In the genomic region with DNA sequence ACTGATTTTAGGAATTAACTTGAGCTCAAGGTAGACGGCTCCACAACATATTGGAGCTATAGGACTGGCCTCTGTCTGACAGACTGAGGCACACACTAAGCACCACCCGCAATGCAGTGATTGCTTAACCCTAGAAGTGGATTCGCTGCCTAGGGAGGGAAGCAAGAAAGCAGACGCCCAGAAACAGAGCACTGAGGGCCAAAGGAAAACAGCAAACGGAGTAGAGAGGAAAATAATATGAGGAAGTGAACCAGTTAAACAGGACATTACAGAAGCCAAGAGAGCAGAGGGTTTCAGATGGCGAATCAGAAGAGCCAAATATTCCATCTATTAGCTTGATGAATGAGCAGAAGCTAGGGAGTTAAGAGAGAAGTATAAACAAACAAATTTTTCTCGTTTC, we compare ENCODE assay signal across 17 cellular contexts.
DNase-seq lines count a peak whose midpoint lies in the region; ATAC-seq, FAIRE-seq and TF ChIP-seq lines count a peak whose summit lies in the region.
"Had no signal": no experiment of that assay in that cellular context is flagged by ENCODE, and none has a peak within 500 bp of the region (broad histone marks: within the 10 kb centered on the region; RNA-seq: fewer than 3 reads in every experiment).

No MANE protein-coding gene starts in this region.

- H3K9me3 ChIP-seq in heart left ventricle (peaks cover 0 to 12% (median 0%) of the 10 kb centered on the region in 12 donors), mucosa of descending colon (no peaks in the 10 kb centered on the region)
- no peaks in the 10 kb centered on the region for H3K9me3 ChIP-seq in CD8-positive, alpha-beta T cell (ENCODE audit: low read length)

- no peaks in the 10 kb centered on the region for H3K27me3 ChIP-seq in heart left ventricle
- no peaks in the 10 kb centered on the region for H3K27me3 ChIP-seq in CD8-positive, alpha-beta T cell (ENCODE audit: insufficient read depth, low read length)

- peaks cover 10% of the 10 kb centered on the region for H3K36me3 Mint-ChIP-seq in CD8-positive, alpha-beta T cell

- POLR2A ChIA-PET in CD8-positive, alpha-beta T cell (lab: Charles Lee): no interaction called here

- H3K4me3 Mint-ChIP-seq in CD8-positive, alpha-beta T cell: no peak overlapping the region
- H3K4me3 Mint-ChIP-seq: activated CD4-positive, alpha-beta T cell treated with anti-CD3 and anti-CD28 coated beads, Interleukin-2, amount 10 ng/mL, durations not matched to agents 24 days and 14 days; activated naive CD4-positive, alpha-beta T cell treated with anti-CD3 and anti-CD28 coated beads for 36 hours had no signal

- WGBS in heart left ventricle, 4 donors: 57 to 70% (median 66%) methylated on average over 7 of the region's 7 CpGs

- H3K4me1 ChIP-seq in heart left ventricle (peaks cover 0 to 19% (median 0%) of the 10 kb centered on the region in 12 donors), mucosa of descending colon (ENCODE audit: low read depth) (no peaks in the 10 kb centered on the region)
- H3K4me1 ChIP-seq in CD8-positive, alpha-beta T cell (ENCODE audit: insufficient read depth, low read length): no peaks in the 10 kb centered on the region

- H3K9me3 Mint-ChIP-seq in CD8-positive, alpha-beta T cell: peaks cover 7% of the 10 kb centered on the region
- H3K9me3 Mint-ChIP-seq: activated CD4-positive, alpha-beta T cell treated with anti-CD3 and anti-CD28 coated beads, Interleukin-2, amount 10 ng/mL, durations not matched to agents 24 days and 14 days had no signal

- intact Hi-C loops in heart left ventricle (cut with DNase I): no loop called here
- intact Hi-C loops in mucosa of descending colon (cut with DNase I, micrococcal nuclease): no loop called here
- intact Hi-C loops in CD8-positive, alpha-beta T cell (cut with DNase I, micrococcal nuclease): no loop called here

- H3K27ac ChIP-seq in heart left ventricle: peak overlapping the region in 7 of 12 donors; percentile 7 to 55 (median 38)
- no peak overlapping the region for H3K27ac ChIP-seq in CD8-positive, alpha-beta T cell (ENCODE audit: low read depth, low read length)
- H3K27ac ChIP-seq: epithelial cell of prostate had no signal

- CTCF ChIA-PET in CD8-positive, alpha-beta T cell (lab: Charles Lee): no interaction called here

- H3K27ac Mint-ChIP-seq in CD8-positive, alpha-beta T cell: no peak overlapping the region
- H3K27ac Mint-ChIP-seq: activated CD4-positive, alpha-beta T cell treated with anti-CD3 and anti-CD28 coated beads, Interleukin-2, amount 10 ng/mL, durations not matched to agents 24 days and 14 days; activated naive CD4-positive, alpha-beta T cell treated with anti-CD3 and anti-CD28 coated beads for 36 hours had no signal

- no peaks in the 10 kb centered on the region for H3K27me3 Mint-ChIP-seq in CD8-positive, alpha-beta T cell (ENCODE audit: low read depth)
- H3K27me3 Mint-ChIP-seq: activated CD4-positive, alpha-beta T cell treated with anti-CD3 and anti-CD28 coated beads, Interleukin-2, amount 10 ng/mL, durations not matched to agents 24 days and 14 days had no signal

- TF ChIP-seq CTCF in heart left ventricle (IDR thresholded peaks at IDR 0.05) (no peak), mucosa of descending colon (IDR thresholded peaks at IDR 0.05) (no peak)
- no peak for TF ChIP-seq CTCF in CD8-positive, alpha-beta T cell (IDR thresholded peaks at IDR 0.05)

- no peak overlapping the region for H3K4me3 ChIP-seq in heart left ventricle
- H3K4me3 ChIP-seq in mucosa of descending colon: no peak overlapping the region
- H3K4me3 ChIP-seq in CD8-positive, alpha-beta T cell (ENCODE audit: low read depth, low read length): no peak overlapping the region

- ATAC-seq in heart left ventricle (peak in 3 of 4 donors; percentile 61 to 85 (median 71)), mucosa of descending colon (peak; percentile 12), GM18505 (IDR thresholded peaks at IDR 0.05; ENCODE audit: unreplicated experiment) (no peak)
- no peak for ATAC-seq in CD8-positive, alpha-beta T cell

- no peak for FAIRE-seq in GM12891 (lab: Jason Lieb, UNC)

- DNase-seq in GM12891 (ENCODE audit: insufficient read length, low spot score) (no peak), amniotic epithelial cell (ENCODE audit: low read depth) (peak; percentile 46), heart left ventricle (no peak), mucosa of descending colon (no peak), retina (no peak)
- DNase-seq in CD8-positive, alpha-beta T cell: no peak
- DNase-seq in activated naive CD4-positive, alpha-beta T cell treated with anti-CD3 and anti-CD28 coated beads, Interleukin-2, amount 50 U/mL, for 16 hours: no peak
- DNase-seq: activated CD4-positive, alpha-beta T cell treated with anti-CD3 and anti-CD28 coated beads, Interleukin-2, amount 10 ng/mL, durations not matched to agents 24 days and 14 days; activated naive CD4-positive, alpha-beta T cell treated with anti-CD3 and anti-CD28 coated beads for 36 hours; cortex of kidney; DMS79 treated with DMSO at 0.1 percent for 48 hours; Karpas-422; NCI-H1436; RPMI8226; stimulated activated naive CD4-positive, alpha-beta T cell had no signal

- peaks cover 2% of the 10 kb centered on the region for H3K4me1 Mint-ChIP-seq in CD8-positive, alpha-beta T cell (ENCODE audit: low read depth)
- H3K4me1 Mint-ChIP-seq: activated CD4-positive, alpha-beta T cell treated with anti-CD3 and anti-CD28 coated beads, Interleukin-2, amount 10 ng/mL, durations not matched to agents 24 days and 14 days had no signal

- H3K36me3 ChIP-seq in heart left ventricle (no peaks in the 10 kb centered on the region), mucosa of descending colon (ENCODE audit: low read depth) (no peaks in the 10 kb centered on the region)
- no peaks in the 10 kb centered on the region for H3K36me3 ChIP-seq in CD8-positive, alpha-beta T cell (ENCODE audit: insufficient read depth, low read length)

- TF ChIP-seq POLR2A in GM12891 (IDR thresholded peaks at IDR 0.05; ENCODE audit: low read depth, low read length) (no peak), heart left ventricle (IDR thresholded peaks at IDR 0.05) (no peak), GM18505 (IDR thresholded peaks at IDR 0.05; ENCODE audit: borderline replicate concordance, extremely low read depth, insufficient read depth, insufficient read length) (no peak)

TF ChIP-seq in GM12891, 5 proteins besides CTCF, POLR2A, EP300 and RAD21:
- TF ChIP-seq SPI1 (IDR thresholded peaks at IDR 0.05; ENCODE audit: low read depth, low read length) (peak; percentile 29; the same call in 1 of the 2 replicates), TAF1 (IDR thresholded peaks at IDR 0.05; ENCODE audit: low read depth, low read length) (no peak), PAX5 (IDR thresholded peaks at IDR 0.05; ENCODE audit: insufficient read depth, low read length, severe bottlenecking) (no peak)

Comparison
In these comparisons a context has a peak if more than half of its experiments do, and no peak if none do; other contexts are left out.
1. ATAC-seq: peak in heart left ventricle (3 of 4) and mucosa of descending colon (single experiment); none in GM18505 (single experiment) and CD8-positive, alpha-beta T cell (single experiment).